Comparison of ENCODE assay signal across 27 cellular contexts in the genomic region with DNA sequence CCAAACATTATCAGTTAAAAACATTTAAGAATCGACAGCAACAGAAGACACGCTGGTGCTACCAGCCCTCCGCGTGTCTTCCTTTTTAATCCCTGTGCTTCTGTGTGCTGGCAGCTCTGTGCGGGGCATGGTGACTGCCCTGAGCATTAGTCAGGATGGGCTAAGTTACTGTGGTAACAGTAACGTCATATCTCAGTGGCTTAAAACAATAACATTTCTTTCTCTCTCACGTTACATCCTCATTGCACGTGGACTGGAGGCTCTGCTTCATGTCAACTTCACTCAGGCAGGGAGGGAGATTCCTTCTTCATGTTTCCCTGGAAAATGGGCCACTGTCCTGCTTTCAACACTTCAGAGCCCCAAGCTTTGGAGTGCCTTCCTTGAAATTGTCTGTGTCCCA.
DNase-seq lines count a peak whose midpoint lies in the region; ATAC-seq and TF ChIP-seq lines count a peak whose summit lies in the region.
"Had no signal": no experiment of that assay in that cellular context is flagged by ENCODE, and none has a peak within 500 bp of the region (broad histone marks: within the 10 kb centered on the region; RNA-seq: fewer than 3 reads in every experiment).

No MANE protein-coding gene starts in this region.

- DNase-seq in MCF 10A (ENCODE audit: unreplicated experiment): peak; percentile 31
- no peak for DNase-seq in breast epithelium (ENCODE audit: low spot score in 2 of 2)
- peak; percentile 1 for DNase-seq in choroid plexus epithelial cell (ENCODE audit: low read depth)
- no peak for DNase-seq in foreskin fibroblast
- DNase-seq in activated CD8-positive, alpha-beta memory T cell treated with anti-CD3 and anti-CD28 coated beads for 24 hours: no peak
- no peak for DNase-seq in HCEC 1CT
- DNase-seq: activated CD4-positive, alpha-beta T cell treated with anti-CD3 and anti-CD28 coated beads, Interleukin-2, amount 10 ng/mL, durations not matched to agents 7 days and 5 days; activated CD8-positive, alpha-beta memory T cell treated with anti-CD3 and anti-CD28 coated beads, Interleukin-2, amount 10 ng/mL, durations not matched to agents 7 days and 5 days; activated naive CD4-positive, alpha-beta T cell treated with anti-CD3 and anti-CD28 coated beads, Interleukin-2, amount 10 ng/mL, durations not matched to agents 7 days and 5 days; AML-193; amniotic stem cell; CD4-positive, alpha-beta memory T cell; dermis blood vessel endothelial cell; DMS153; Kasumi-1; NCI-H1092; NCI-H2029; right cardiac atrium; T-helper 2 cell had no signal

- H3K9me3 ChIP-seq in breast epithelium (no peaks in the 10 kb centered on the region), muscle layer of duodenum (ENCODE audit: control insufficient read depth in 1 of 2, low read length in 2 of 2) (no peaks in the 10 kb centered on the region)
- H3K9me3 ChIP-seq: tibial nerve had no signal

- no peak for ATAC-seq in GM21381 (IDR thresholded peaks at IDR 0.05; ENCODE audit: unreplicated experiment)
- ATAC-seq: activated CD8-positive, alpha-beta memory T cell treated with anti-CD3 and anti-CD28 coated beads, Interleukin-2, amount 10 ng/mL, durations not matched to agents 7 days and 5 days; left lobe of liver; natural killer cell treated with Interleukin-12 subunit alpha and Interleukin-12 subunit beta and Interleukin-15 and Interleukin-18, amount 100 ng/mL, for 72 hours; right cardiac atrium; SK-N-SH treated with all-trans-retinoic acid at 6 μM for 48 hours had no signal

- intact Hi-C loops in MCF 10A (cut with micrococcal nuclease) (no loop called here), breast epithelium (cut with DNase I; ENCODE audit: low total_unique reads) (no loop called here)

- POLR2A ChIA-PET in MCF 10A (lab: Yijun Ruan, JAX): no interaction called here

- H3K4me3 ChIP-seq in breast epithelium (no peak overlapping the region), choroid plexus epithelial cell (ENCODE audit: low read depth, low read length) (no peak overlapping the region), muscle layer of duodenum (ENCODE audit: low read depth in 1 of 2, low read length in 2 of 2) (no peak overlapping the region), foreskin fibroblast (ENCODE audit: low read depth in 1 of 2, low read length in 2 of 2) (no peak overlapping the region)
- H3K4me3 ChIP-seq: tibial nerve had no signal

- TF ChIP-seq POLR2A in breast epithelium (IDR thresholded peaks at IDR 0.05): no peak

- no peak for TF ChIP-seq CTCF in MCF 10A (IDR thresholded peaks at IDR 0.05; ENCODE audit: unreplicated experiment)
- TF ChIP-seq CTCF in breast epithelium (IDR thresholded peaks at IDR 0.05): no peak
- no peak for TF ChIP-seq CTCF in choroid plexus epithelial cell (conservative IDR thresholded peaks at IDR 0.05; ENCODE audit: low read depth, low read length)
- no peak for TF ChIP-seq CTCF in foreskin fibroblast (IDR thresholded peaks at IDR 0.05; ENCODE audit: low read depth, low read length)

- H3K27me3 ChIP-seq in breast epithelium (no peaks in the 10 kb centered on the region), muscle layer of duodenum (ENCODE audit: low read depth, low read length) (no peaks in the 10 kb centered on the region)
- H3K27me3 ChIP-seq: tibial nerve had no signal

- H3K36me3 ChIP-seq in breast epithelium (no peaks in the 10 kb centered on the region), muscle layer of duodenum (ENCODE audit: control insufficient read depth in 1 of 2, insufficient read depth in 2 of 2, low read length in 2 of 2) (no peaks in the 10 kb centered on the region)
- H3K36me3 ChIP-seq: tibial nerve had no signal

- BruUV-seq in MCF 10A (replicated peaks; lab: Mats Ljungman, UMichigan): no TSS peak

- no peak overlapping the region for H3K4me3 Mint-ChIP-seq in MCF 10A (ENCODE audit: unreplicated experiment)
- H3K4me3 Mint-ChIP-seq: activated CD4-positive, alpha-beta T cell treated with anti-CD3 and anti-CD28 coated beads, Interleukin-2, amount 10 ng/mL, durations not matched to agents 7 days and 5 days; activated CD8-positive, alpha-beta memory T cell treated with anti-CD3 and anti-CD28 coated beads, Interleukin-2, amount 10 ng/mL, durations not matched to agents 7 days and 5 days; activated naive CD4-positive, alpha-beta T cell treated with anti-CD3 and anti-CD28 coated beads, Interleukin-2, amount 10 ng/mL, durations not matched to agents 7 days and 5 days; natural killer cell treated with Interleukin-12 subunit alpha and Interleukin-12 subunit beta and Interleukin-15 and Interleukin-18, amount 100 ng/mL, for 72 hours; stimulated activated naive CD8-positive, alpha-beta T cell treated with anti-CD3 and anti-CD28 coated beads, Interleukin-15, Interleukin-2, amounts not matched to agents 100 ng/mL and 50 ng/mL, for 24 hours had no signal

- H3K27ac Mint-ChIP-seq in MCF 10A (ENCODE audit: low read depth, unreplicated experiment): no peak overlapping the region
- H3K27ac Mint-ChIP-seq: activated CD4-positive, alpha-beta T cell treated with anti-CD3 and anti-CD28 coated beads, Interleukin-2, amount 10 ng/mL, durations not matched to agents 7 days and 5 days; activated CD8-positive, alpha-beta memory T cell treated with anti-CD3 and anti-CD28 coated beads, Interleukin-2, amount 10 ng/mL, durations not matched to agents 7 days and 5 days; activated naive CD4-positive, alpha-beta T cell treated with anti-CD3 and anti-CD28 coated beads, Interleukin-2, amount 10 ng/mL, durations not matched to agents 7 days and 5 days; CD4-positive, alpha-beta memory T cell; natural killer cell treated with Interleukin-12 subunit alpha and Interleukin-12 subunit beta and Interleukin-15 and Interleukin-18, amount 100 ng/mL, for 72 hours; stimulated activated naive CD8-positive, alpha-beta T cell treated with anti-CD3 and anti-CD28 coated beads, Interleukin-15, Interleukin-2, amounts not matched to agents 100 ng/mL and 50 ng/mL, for 24 hours had no signal

- CTCF ChIA-PET in MCF 10A (lab: Yijun Ruan, JAX): interaction anchor here (0.7 kb wide), 1 partner anchor 107 kb away, joined by 3 read pairs; no protein-coding TSS in a partner anchor

- no peaks in the 10 kb centered on the region for H3K4me1 Mint-ChIP-seq in MCF 10A (ENCODE audit: insufficient read depth, unreplicated experiment)
- H3K4me1 Mint-ChIP-seq: activated CD4-positive, alpha-beta T cell treated with anti-CD3 and anti-CD28 coated beads, Interleukin-2, amount 10 ng/mL, durations not matched to agents 7 days and 5 days; activated CD8-positive, alpha-beta memory T cell treated with anti-CD3 and anti-CD28 coated beads, Interleukin-2, amount 10 ng/mL, durations not matched to agents 7 days and 5 days; activated naive CD4-positive, alpha-beta T cell treated with anti-CD3 and anti-CD28 coated beads, Interleukin-2, amount 10 ng/mL, durations not matched to agents 7 days and 5 days; CD4-positive, alpha-beta memory T cell had no signal

- H3K4me1 ChIP-seq in breast epithelium (no peaks in the 10 kb centered on the region), muscle layer of duodenum (ENCODE audit: control insufficient read depth in 1 of 2, insufficient read depth in 2 of 2, low read length in 2 of 2) (no peaks in the 10 kb centered on the region)
- H3K4me1 ChIP-seq: tibial nerve had no signal

- H3K36me3 Mint-ChIP-seq in MCF 10A (ENCODE audit: insufficient read depth, unreplicated experiment): no peaks in the 10 kb centered on the region
- H3K36me3 Mint-ChIP-seq: activated CD8-positive, alpha-beta memory T cell treated with anti-CD3 and anti-CD28 coated beads, Interleukin-2, amount 10 ng/mL, durations not matched to agents 7 days and 5 days; activated naive CD4-positive, alpha-beta T cell treated with anti-CD3 and anti-CD28 coated beads, Interleukin-2, amount 10 ng/mL, durations not matched to agents 7 days and 5 days; CD4-positive, alpha-beta memory T cell; natural killer cell treated with Interleukin-12 subunit alpha and Interleukin-12 subunit beta and Interleukin-15 and Interleukin-18, amount 100 ng/mL, for 72 hours had no signal

- H3K9me3 Mint-ChIP-seq in MCF 10A (ENCODE audit: unreplicated experiment): peaks cover 4% of the 10 kb centered on the region
- H3K9me3 Mint-ChIP-seq: activated CD4-positive, alpha-beta T cell treated with anti-CD3 and anti-CD28 coated beads, Interleukin-2, amount 10 ng/mL, durations not matched to agents 7 days and 5 days; activated naive CD4-positive, alpha-beta T cell treated with anti-CD3 and anti-CD28 coated beads, Interleukin-2, amount 10 ng/mL, durations not matched to agents 7 days and 5 days; natural killer cell treated with Interleukin-12 subunit alpha and Interleukin-12 subunit beta and Interleukin-15 and Interleukin-18, amount 100 ng/mL, for 72 hours had no signal

- H3K27me3 Mint-ChIP-seq in MCF 10A (ENCODE audit: insufficient read depth, unreplicated experiment): peaks cover 27% of the 10 kb centered on the region
- H3K27me3 Mint-ChIP-seq: stimulated activated naive CD8-positive, alpha-beta T cell treated with anti-CD3 and anti-CD28 coated beads, Interleukin-15, Interleukin-2, amounts not matched to agents 100 ng/mL and 50 ng/mL, for 24 hours had no signal

- no peak overlapping the region for H3K27ac ChIP-seq in breast epithelium
- H3K27ac ChIP-seq in muscle layer of duodenum (ENCODE audit: low read length): peak overlapping the region; percentile 31
- H3K27ac ChIP-seq: 22Rv1, tibial nerve had no signal

Comparison
In these comparisons a context has a peak if more than half of its experiments do, and no peak if none do; other contexts are left out.
1. DNase-seq: peak in MCF 10A (single experiment) and choroid plexus epithelial cell (single experiment); none in breast epithelium (0 of 2), foreskin fibroblast (0 of 2), activated CD8-positive, alpha-beta memory T cell treated with anti-CD3 and anti-CD28 coated beads for 24 hours (single experiment) and HCEC 1CT (single experiment).